ENCODE assay signal across 1 cellular context in the genomic region with DNA sequence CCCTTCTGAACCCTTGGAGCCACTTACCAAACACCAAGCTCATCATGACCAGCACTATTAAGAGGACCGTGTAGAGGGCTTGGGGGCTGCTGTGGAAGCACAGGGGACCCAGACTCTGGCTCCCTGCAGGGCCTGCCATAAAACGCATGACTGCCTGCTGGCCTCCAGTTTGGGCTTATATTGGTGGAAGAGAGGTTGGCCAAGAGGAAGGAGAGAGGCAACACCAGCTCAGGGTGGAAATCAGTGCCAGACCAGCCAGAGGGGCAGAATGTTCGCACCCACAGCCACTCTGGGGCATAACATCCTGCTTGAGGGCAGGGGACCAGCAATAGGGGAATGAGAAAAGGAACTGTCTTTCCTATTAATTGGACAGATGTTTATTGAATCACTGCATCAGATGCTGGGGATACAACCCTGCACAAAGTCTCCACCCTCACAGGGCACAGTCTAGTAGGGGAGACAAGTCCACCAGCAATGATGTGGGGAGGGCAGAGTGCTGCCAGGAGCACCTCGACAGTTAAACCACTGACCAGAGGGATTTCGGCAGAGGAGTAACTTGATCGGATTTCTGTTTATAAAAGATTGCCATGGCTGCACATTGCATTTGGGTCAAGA.
TF ChIP-seq lines count a peak whose summit lies in the region.

No MANE protein-coding gene starts in this region.

TF ChIP-seq in K562, 482 proteins besides CTCF, POLR2A, EP300 and RAD21 (continued from another document and continues in another):
- TF ChIP-seq, protein P1, sequence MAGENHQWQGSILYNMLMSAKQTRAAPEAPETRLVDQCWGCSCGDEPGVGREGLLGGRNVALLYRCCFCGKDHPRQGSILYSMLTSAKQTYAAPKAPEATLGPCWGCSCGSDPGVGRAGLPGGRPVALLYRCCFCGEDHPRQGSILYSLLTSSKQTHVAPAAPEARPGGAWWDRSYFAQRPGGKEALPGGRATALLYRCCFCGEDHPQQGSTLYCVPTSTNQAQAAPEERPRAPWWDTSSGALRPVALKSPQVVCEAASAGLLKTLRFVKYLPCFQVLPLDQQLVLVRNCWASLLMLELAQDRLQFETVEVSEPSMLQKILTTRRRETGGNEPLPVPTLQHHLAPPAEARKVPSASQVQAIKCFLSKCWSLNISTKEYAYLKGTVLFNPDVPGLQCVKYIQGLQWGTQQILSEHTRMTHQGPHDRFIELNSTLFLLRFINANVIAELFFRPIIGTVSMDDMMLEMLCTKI (IDR thresholded peaks at IDR 0.05; ENCODE audit: partially characterized antibody) = no peak
- TF ChIP-seq HDAC3 (IDR thresholded peaks at IDR 0.05; ENCODE audit: borderline replicate concordance, partially characterized antibody) (no peak), HSF4 (CRISPR knock-in tag; IDR thresholded peaks at IDR 0.05; ENCODE audit: borderline replicate concordance) (no peak), RFX1 (IDR thresholded peaks at IDR 0.05) (no peak; the same call in 1 of the 2 replicates), YY1 (IDR thresholded peaks at IDR 0.05; ENCODE audit: borderline replicate concordance in 1 of 3, control insufficient read depth in 1 of 3, extremely low read depth in 1 of 3, insufficient read depth in 3 of 3, insufficient read length in 1 of 3, insufficient replicate concordance in 2 of 3, low read depth in 1 of 3, low read length in 2 of 3) (no peak), HMG20A (CRISPR knock-in tag; conservative IDR thresholded peaks at IDR 0.05) (no peak), CHD2 (IDR thresholded peaks at IDR 0.05; ENCODE audit: low read depth, low read length) (no peak), PHB (CRISPR knock-in tag; IDR thresholded peaks at IDR 0.05) (no peak), NR1H2 (CRISPR knock-in tag; IDR thresholded peaks at IDR 0.05) (peak; percentile 35; the same call in 1 of the 2 replicates), ZNF280B (CRISPR knock-in tag; IDR thresholded peaks at IDR 0.05) (no peak), MLLT1 (IDR thresholded peaks at IDR 0.05) (no peak), ZNF12 (CRISPR knock-in tag; IDR thresholded peaks at IDR 0.05) (peak; percentile 16; the same call in 1 of the 2 replicates), TEAD4 (IDR thresholded peaks at IDR 0.05; ENCODE audit: low read length) (no peak), TEAD4 (CRISPR knock-in tag; IDR thresholded peaks at IDR 0.05; ENCODE audit: borderline replicate concordance) (peak; percentile 68; the same call in 1 of the 2 replicates), SMARCA5 (IDR thresholded peaks at IDR 0.05) (no peak), NFIX (CRISPR knock-in tag; IDR thresholded peaks at IDR 0.05; ENCODE audit: low read depth) (no peak), U2AF2 (optimal IDR thresholded peaks at IDR 0.05; ENCODE audit: low read depth, low read length) (no peak), PRPF4 (IDR thresholded peaks at IDR 0.05; ENCODE audit: insufficient read depth, low read depth, low read length, poor library complexity, severe bottlenecking) (no peak), BMI1 (IDR thresholded peaks at IDR 0.05; ENCODE audit: low read length) (no peak), ZNF79 (CRISPR knock-in tag; IDR thresholded peaks at IDR 0.05; ENCODE audit: low read depth) (no peak), ZNF124 (CRISPR knock-in tag; IDR thresholded peaks at IDR 0.05) (no peak), SIN3A (IDR thresholded peaks at IDR 0.05; ENCODE audit: borderline replicate concordance in 2 of 2, control insufficient read depth in 1 of 2, low read depth in 2 of 2, low read length in 2 of 2) (no peak), ZNF551 (CRISPR knock-in tag; IDR thresholded peaks at IDR 0.05) (no peak), BRF2 (IDR thresholded peaks at IDR 0.05; ENCODE audit: borderline replicate concordance, insufficient read depth, insufficient read length) (no peak), CUX1 (CRISPR knock-in tag; IDR thresholded peaks at IDR 0.05) (no peak), ZNF384 (IDR thresholded peaks at IDR 0.05; ENCODE audit: low read depth, low read length) (no peak), ZNF766 (CRISPR knock-in tag; conservative IDR thresholded peaks at IDR 0.05) (no peak), TEAD2 (tag; IDR thresholded peaks at IDR 0.05) (no peak), TBP (optimal IDR thresholded peaks at IDR 0.05; ENCODE audit: low read depth, low read length) (peak; percentile 32), TAF15 (IDR thresholded peaks at IDR 0.05; ENCODE audit: low read depth, low read length) (no peak), CREB3L1 (IDR thresholded peaks at IDR 0.05; ENCODE audit: borderline replicate concordance, low read depth) (no peak), NR4A1 (CRISPR knock-in tag; IDR thresholded peaks at IDR 0.05) (no peak), NR4A1 (tag; IDR thresholded peaks at IDR 0.05) (no peak), ATF1 (CRISPR knock-in tag; IDR thresholded peaks at IDR 0.05) (no peak), ATF1 (tag; IDR thresholded peaks at IDR 0.05) (no peak; the same call in 1 of the 2 replicates), MED1 (CRISPR knock-in tag; IDR thresholded peaks at IDR 0.05; ENCODE audit: borderline replicate concordance) (no peak), BRCA1 (IDR thresholded peaks at IDR 0.05) (no peak), BRCA1 (CRISPR knock-in tag; IDR thresholded peaks at IDR 0.05) (no peak), FOXJ3 (CRISPR knock-in tag; IDR thresholded peaks at IDR 0.05) (0 out of 2 replicates have a peak, but pooled peaks have one; percentile 6)
- TF ChIP-seq, protein P2, sequence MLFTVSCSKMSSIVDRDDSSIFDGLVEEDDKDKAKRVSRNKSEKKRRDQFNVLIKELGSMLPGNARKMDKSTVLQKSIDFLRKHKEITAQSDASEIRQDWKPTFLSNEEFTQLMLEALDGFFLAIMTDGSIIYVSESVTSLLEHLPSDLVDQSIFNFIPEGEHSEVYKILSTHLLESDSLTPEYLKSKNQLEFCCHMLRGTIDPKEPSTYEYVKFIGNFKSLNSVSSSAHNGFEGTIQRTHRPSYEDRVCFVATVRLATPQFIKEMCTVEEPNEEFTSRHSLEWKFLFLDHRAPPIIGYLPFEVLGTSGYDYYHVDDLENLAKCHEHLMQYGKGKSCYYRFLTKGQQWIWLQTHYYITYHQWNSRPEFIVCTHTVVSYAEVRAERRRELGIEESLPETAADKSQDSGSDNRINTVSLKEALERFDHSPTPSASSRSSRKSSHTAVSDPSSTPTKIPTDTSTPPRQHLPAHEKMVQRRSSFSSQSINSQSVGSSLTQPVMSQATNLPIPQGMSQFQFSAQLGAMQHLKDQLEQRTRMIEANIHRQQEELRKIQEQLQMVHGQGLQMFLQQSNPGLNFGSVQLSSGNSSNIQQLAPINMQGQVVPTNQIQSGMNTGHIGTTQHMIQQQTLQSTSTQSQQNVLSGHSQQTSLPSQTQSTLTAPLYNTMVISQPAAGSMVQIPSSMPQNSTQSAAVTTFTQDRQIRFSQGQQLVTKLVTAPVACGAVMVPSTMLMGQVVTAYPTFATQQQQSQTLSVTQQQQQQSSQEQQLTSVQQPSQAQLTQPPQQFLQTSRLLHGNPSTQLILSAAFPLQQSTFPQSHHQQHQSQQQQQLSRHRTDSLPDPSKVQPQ (CRISPR knock-in tag; IDR thresholded peaks at IDR 0.05; ENCODE audit: borderline replicate concordance) = no peak
- TF ChIP-seq, protein P3, sequence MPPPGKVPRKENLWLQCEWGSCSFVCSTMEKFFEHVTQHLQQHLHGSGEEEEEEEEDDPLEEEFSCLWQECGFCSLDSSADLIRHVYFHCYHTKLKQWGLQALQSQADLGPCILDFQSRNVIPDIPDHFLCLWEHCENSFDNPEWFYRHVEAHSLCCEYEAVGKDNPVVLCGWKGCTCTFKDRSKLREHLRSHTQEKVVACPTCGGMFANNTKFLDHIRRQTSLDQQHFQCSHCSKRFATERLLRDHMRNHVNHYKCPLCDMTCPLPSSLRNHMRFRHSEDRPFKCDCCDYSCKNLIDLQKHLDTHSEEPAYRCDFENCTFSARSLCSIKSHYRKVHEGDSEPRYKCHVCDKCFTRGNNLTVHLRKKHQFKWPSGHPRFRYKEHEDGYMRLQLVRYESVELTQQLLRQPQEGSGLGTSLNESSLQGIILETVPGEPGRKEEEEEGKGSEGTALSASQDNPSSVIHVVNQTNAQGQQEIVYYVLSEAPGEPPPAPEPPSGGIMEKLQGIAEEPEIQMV (tag; conservative IDR thresholded peaks at IDR 0.05; ENCODE audit: low read depth) = no peak
- TF ChIP-seq, protein P4, sequence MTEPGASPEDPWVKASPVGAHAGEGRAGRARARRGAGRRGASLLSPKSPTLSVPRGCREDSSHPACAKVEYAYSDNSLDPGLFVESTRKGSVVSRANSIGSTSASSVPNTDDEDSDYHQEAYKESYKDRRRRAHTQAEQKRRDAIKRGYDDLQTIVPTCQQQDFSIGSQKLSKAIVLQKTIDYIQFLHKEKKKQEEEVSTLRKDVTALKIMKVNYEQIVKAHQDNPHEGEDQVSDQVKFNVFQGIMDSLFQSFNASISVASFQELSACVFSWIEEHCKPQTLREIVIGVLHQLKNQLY (CRISPR knock-in tag; conservative IDR thresholded peaks at IDR 0.05) = 0 out of 4 replicates have a peak, but pooled peaks of 1 of the 2 experiments have one; percentile 50
- TF ChIP-seq, protein P5, sequence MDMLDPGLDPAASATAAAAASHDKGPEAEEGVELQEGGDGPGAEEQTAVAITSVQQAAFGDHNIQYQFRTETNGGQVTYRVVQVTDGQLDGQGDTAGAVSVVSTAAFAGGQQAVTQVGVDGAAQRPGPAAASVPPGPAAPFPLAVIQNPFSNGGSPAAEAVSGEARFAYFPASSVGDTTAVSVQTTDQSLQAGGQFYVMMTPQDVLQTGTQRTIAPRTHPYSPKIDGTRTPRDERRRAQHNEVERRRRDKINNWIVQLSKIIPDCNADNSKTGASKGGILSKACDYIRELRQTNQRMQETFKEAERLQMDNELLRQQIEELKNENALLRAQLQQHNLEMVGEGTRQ (CRISPR knock-in tag; IDR thresholded peaks at IDR 0.05) = no peak
